ENCODE assay signal across 21 cellular contexts in genomic region chr1:175118375-175118774, GRCh38. TPM values are rescaled to one million over a fixed set of nuclear protein-coding genes. Genes with fewer than 3 reads are reported as not detected.
DNase-seq lines count a peak whose midpoint lies in the region; ATAC-seq and TF ChIP-seq lines count a peak whose summit lies in the region.
"Had no signal": no experiment of that assay in that cellular context is flagged by ENCODE, and none has a peak within 500 bp of the region (broad histone marks: within the 10 kb centered on the region; RNA-seq: fewer than 3 reads in every experiment).

No MANE protein-coding gene starts in this region.

- H3K79me2 ChIP-seq in SK-N-SH (ENCODE audit: insufficient read depth), result no peaks in the 10 kb centered on the region

- H3K4me2 ChIP-seq in SK-N-SH, result no peak overlapping the region

- no peaks in the 10 kb centered on the region for H3K9me2 ChIP-seq in SK-N-SH

- no peak overlapping the region for H3K27ac ChIP-seq in right atrium auricular region
- no peak overlapping the region for H3K27ac ChIP-seq in SK-N-SH (ENCODE audit: low read depth in 2 of 2, low read length in 1 of 2)
- no peak overlapping the region for H3K27ac ChIP-seq in ovary
- H3K27ac ChIP-seq: 22Rv1, HL-60, RWPE1, SJSA1 had no signal

- no peaks in the 10 kb centered on the region for H3K4me1 ChIP-seq in right atrium auricular region
- no peaks in the 10 kb centered on the region for H3K4me1 ChIP-seq in SK-N-SH (ENCODE audit: control insufficient read depth in 1 of 2, insufficient read depth in 2 of 2, low read depth in 1 of 2, low read length in 1 of 2)
- no peaks in the 10 kb centered on the region for H3K4me1 ChIP-seq in ovary (ENCODE audit: insufficient read depth)
- H3K4me1 ChIP-seq: SJSA1 had no signal

- DNase-seq in right atrium auricular region (ENCODE audit: low spot score), result peak; percentile 43
- DNase-seq in Right ventricle myocardium superior, result no peak
- DNase-seq in SK-N-SH, result no peak
- DNase-seq in stimulated activated CD4-positive, alpha-beta T cell treated with anti-CD3 and anti-CD28 coated beads, Interleukin-4, amount 100 ng/mL, for 1 hour, result no peak
- DNase-seq in midbrain (lab: John Stamatoyannopoulos, UW), result no peak
- no peak for DNase-seq in ovary
- DNase-seq: CD8-positive, alpha-beta memory T cell; DMS 273 treated with DMSO at 0.1 percent for 48 hours; NCI-H2227 treated with DMSO at 0.1 percent for 48 hours; NCI-H526; NK-92 treated with Interleukin-12 subunit alpha and Interleukin-12 subunit beta, amount 100 ng/mL, for 24 hours; OCI-M1 had no signal

- TF ChIP-seq EP300 in SK-N-SH (IDR thresholded peaks at IDR 0.05; ENCODE audit: borderline replicate concordance in 1 of 2, low read depth in 1 of 2, low read length in 1 of 2), result no peak
- no peak for TF ChIP-seq EP300 in ovary (IDR thresholded peaks at IDR 0.05)

- no peaks in the 10 kb centered on the region for H3K36me3 ChIP-seq in right atrium auricular region
- H3K36me3 ChIP-seq in SK-N-SH (replicated peaks in 1 of 2; ENCODE audit: control insufficient read depth in 1 of 2, insufficient read depth in 2 of 2, low read length in 1 of 2), result no peaks in the 10 kb centered on the region
- no peaks in the 10 kb centered on the region for H3K36me3 ChIP-seq in ovary
- H3K36me3 ChIP-seq: HAP-1, SJSA1 had no signal

- H3K4me3 ChIP-seq in right atrium auricular region (no peak overlapping the region), SK-N-SH (ENCODE audit: low read depth in 2 of 2, low read length in 1 of 2) (no peak overlapping the region), ovary (no peak overlapping the region)
- H3K4me3 ChIP-seq: HAP-1, K562, SJSA1 had no signal

- CTCF ChIA-PET in SK-N-SH (lab: Yijun Ruan, JAX), result no interaction called here

- H4K20me1 ChIP-seq in SK-N-SH (ENCODE audit: insufficient read depth), result no peaks in the 10 kb centered on the region

- no peaks in the 10 kb centered on the region for H3F3A ChIP-seq in SK-N-SH (replicated peaks; ENCODE audit: insufficient read depth)

- no peak for ATAC-seq in Right ventricle myocardium superior (ENCODE audit: poor library complexity)
- ATAC-seq in HG02852 (IDR thresholded peaks at IDR 0.05; ENCODE audit: unreplicated experiment), result peak; percentile 62
- ATAC-seq in HG03460 (IDR thresholded peaks at IDR 0.05; ENCODE audit: unreplicated experiment), result peak; percentile 48
- ATAC-seq: K562 had no signal

- TF ChIP-seq RAD21 in SK-N-SH (IDR thresholded peaks at IDR 0.05; ENCODE audit: low read length), result no peak

- POLR2A ChIA-PET in SK-N-SH (lab: Yijun Ruan, JAX), result no interaction called here

- WGBS in SK-N-SH (ENCODE audit: low lambda C conversion rate), result 36% methylated on average over 9 of the region's 9 CpGs
- 88 to 91% (median 91%) methylated on average over 9 of the region's 9 CpGs for WGBS in ovary, 3 donors

- no peak overlapping the region for H3K9ac ChIP-seq in SK-N-SH

- H2AFZ ChIP-seq in SK-N-SH (ENCODE audit: low read depth), result no peak overlapping the region

- intact Hi-C loops in Right ventricle myocardium superior (cut with DNase I) (no loop called here), ovary (cut with DNase I) (no loop called here)

- peaks cover 0 to 12% of the 10 kb centered on the region in 2 donors for H3K9me3 ChIP-seq in right atrium auricular region
- no peaks in the 10 kb centered on the region for H3K9me3 ChIP-seq in SK-N-SH
- peaks cover 0 to 9% of the 10 kb centered on the region in 2 donors for H3K9me3 ChIP-seq in ovary
- H3K9me3 ChIP-seq: HAP-1, SJSA1 had no signal

- TF ChIP-seq CTCF in right atrium auricular region (IDR thresholded peaks at IDR 0.05) (no peak), SK-N-SH (IDR thresholded peaks at IDR 0.05) (no peak), ovary (IDR thresholded peaks at IDR 0.05) (no peak)

- H3K27me3 ChIP-seq in right atrium auricular region, result no peaks in the 10 kb centered on the region
- H3K27me3 ChIP-seq in SK-N-SH (ENCODE audit: insufficient read depth), result no peaks in the 10 kb centered on the region
- no peaks in the 10 kb centered on the region for H3K27me3 ChIP-seq in ovary
- H3K27me3 ChIP-seq: SJSA1 had no signal

- TF ChIP-seq POLR2A in ovary (IDR thresholded peaks at IDR 0.05), result no peak

TF ChIP-seq in SK-N-SH, 30 proteins besides CTCF, POLR2A, EP300 and RAD21:
- no peak for TF ChIP-seq REST (IDR thresholded peaks at IDR 0.05; ENCODE audit: low read depth, low read length)
- no peak for TF ChIP-seq MEF2A (IDR thresholded peaks at IDR 0.05; ENCODE audit: borderline replicate concordance, low read depth)
- no peak for TF ChIP-seq NRF1 (IDR thresholded peaks at IDR 0.05; ENCODE audit: low read depth, low read length)
- TF ChIP-seq TAF1 (IDR thresholded peaks at IDR 0.05; ENCODE audit: borderline replicate concordance, low read depth, low read length), result no peak
- TF ChIP-seq PBX3 (IDR thresholded peaks at IDR 0.05), result no peak
- no peak for TF ChIP-seq IRF3 (IDR thresholded peaks at IDR 0.05; ENCODE audit: low read depth, low read length)
- no peak for TF ChIP-seq MXI1 (IDR thresholded peaks at IDR 0.05; ENCODE audit: low read depth, low read length)
- no peak for TF ChIP-seq FOSL2 (IDR thresholded peaks at IDR 0.05; ENCODE audit: borderline replicate concordance, low read depth)
- TF ChIP-seq SMC3 (IDR thresholded peaks at IDR 0.05; ENCODE audit: low read depth, low read length), result no peak
- no peak for TF ChIP-seq FOXM1 (IDR thresholded peaks at IDR 0.05; ENCODE audit: low read depth)

RNA-seq across cellular contexts. Expression of gene TNN, which starts 50.7 kb away (rescaled TPM):
- total RNA-seq in right atrium auricular region (under 1 TPM; 0.63 to 0.79 TPM), Right ventricle myocardium superior (0.08 TPM), ovary (not detected)
- polyA plus RNA-seq in SK-N-SH (2012; rRNA removed) (0.03 TPM in 1 of 2 replicates, not detected in the other), ovary (under 1 TPM in 1 of 2 donors, not detected in 1; 0.12 TPM)
- polyA plus RNA-seq in SK-N-SH (2012; cell fraction: cytosol; rRNA removed), result 0.01 TPM in 1 of 2 replicates, not detected in the other
- 0.01 TPM in 2 replicates for polyA plus RNA-seq in SK-N-SH (2012; cell fraction: nucleus; rRNA removed)
- total RNA-seq: CD8-positive, alpha-beta memory T cell had no signal
- polyA plus RNA-seq: BJ; CD8-positive, alpha-beta memory T cell had no signal
